Comparison of ENCODE assay signal across 25 cellular contexts in the genomic region with DNA sequence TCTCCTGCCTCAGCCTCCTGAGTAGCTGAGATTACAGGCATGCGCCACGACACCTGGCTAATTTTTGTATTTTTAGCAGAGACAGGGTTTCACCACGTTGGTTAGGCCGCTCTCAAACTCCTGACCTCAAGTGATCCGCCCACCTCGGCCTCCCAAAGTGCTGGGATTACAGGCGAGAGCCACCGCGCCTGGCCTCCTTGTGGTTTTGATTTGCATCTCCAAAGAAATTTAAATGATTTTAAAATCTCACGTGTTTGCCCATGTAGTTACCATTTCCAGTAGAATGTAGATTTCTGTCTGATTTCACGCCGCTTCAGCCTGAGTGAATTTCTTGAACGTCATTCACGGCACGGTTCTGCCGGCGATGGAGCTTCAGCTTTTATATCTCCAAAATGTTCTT. TPM values are rescaled to one million over a fixed set of nuclear protein-coding genes. Genes with fewer than 3 reads are reported as not detected.
"Had no signal": no experiment of that assay in that cellular context is flagged by ENCODE, and none has a peak within 500 bp of the region (broad histone marks: within the 10 kb centered on the region; RNA-seq: fewer than 3 reads in every experiment).

No MANE protein-coding gene starts in this region.

- H3K27me3 ChIP-seq: heart left ventricle, left lung, pancreas, upper lobe of right lung had no signal

- H3K4me1 ChIP-seq: heart left ventricle, left lung, lower lobe of right lung, pancreas, prostate gland, suprapubic skin, tibial artery, upper lobe of right lung had no signal

- H3K36me3 ChIP-seq: heart left ventricle, left lung, lower lobe of right lung, pancreas, prostate gland, suprapubic skin, thoracic aorta, tibial artery, upper lobe of right lung had no signal

- H3K27ac ChIP-seq: heart left ventricle, left lung, lower lobe of right lung, pancreas, prostate gland, suprapubic skin, thoracic aorta, tibial artery, upper lobe of right lung had no signal

- H3K9me3 ChIP-seq: pancreas, prostate gland, suprapubic skin, upper lobe of right lung had no signal

- H3K4me2 ChIP-seq: smooth muscle cell had no signal

- ATAC-seq: heart left ventricle; left colon; left lung; lower lobe of right lung; mucosa of descending colon; naive thymus-derived CD4-positive, alpha-beta T cell; pancreas; right cardiac atrium; stimulated activated naive B cell treated with anti-CD40 and anti-IgM and Interleukin-4, amounts not matched to agents 10 μg/mL and 1 μg/mL and 100 μg/mL, for 72 hours; stimulated activated naive CD8-positive, alpha-beta T cell treated with anti-CD3 and anti-CD28 coated beads, Interleukin-15, Interleukin-2, amounts not matched to agents 100 U/mL and 50 U/mL, for 24 hours; upper lobe of right lung had no signal

- H3K4me3 ChIP-seq: heart left ventricle, left lung, lower lobe of right lung, mucosa of descending colon, pancreas, prostate gland, smooth muscle cell, suprapubic skin, thoracic aorta, tibial artery, upper lobe of right lung had no signal

- DNase-seq: heart left ventricle; hypothalamus; immature natural killer cell; kidney; left colon; lower lobe of right lung; mesendoderm; midbrain; mucosa of descending colon; naive thymus-derived CD4-positive, alpha-beta T cell; nucleus accumbens; pancreas; right cardiac atrium; stimulated activated CD4-positive, alpha-beta T cell treated with anti-CD3 and anti-CD28 coated beads, Interleukin-1b, Interleukin-23, amount 100 ng/mL, for 48 hours; stimulated activated CD4-positive, alpha-beta T cell treated with anti-CD3 and anti-CD28 coated beads, Interleukin-4, amount 100 ng/mL, for 1 hour; stimulated activated naive B cell treated with anti-CD40 and anti-IgM and Interleukin-4, amounts not matched to agents 10 μg/mL and 1 μg/mL and 100 μg/mL, for 72 hours; stimulated activated naive CD8-positive, alpha-beta T cell treated with anti-CD3 and anti-CD28 coated beads, Interleukin-15, Interleukin-2, amounts not matched to agents 100 U/mL and 50 U/mL, for 24 hours; trophoblast cell; upper lobe of right lung had no signal

RNA-seq across cellular contexts. Expression of a gene that starts 55.8 kb away (rescaled TPM):
- polyA plus RNA-seq: immature natural killer cell; naive thymus-derived CD4-positive, alpha-beta T cell had no signal
